In genomic region chr11:45253640-45254039, GRCh38 we compare ENCODE assay signal across 1 cellular context.
TF ChIP-seq lines count a peak whose summit lies in the region.

No MANE protein-coding gene starts in this region.

TF ChIP-seq in K562, 482 proteins besides CTCF, POLR2A, EP300 and RAD21 (continued from another document and continues in another):
- no peak for TF ChIP-seq SIX5 (IDR thresholded peaks at IDR 0.05; ENCODE audit: borderline replicate concordance in 1 of 2, insufficient read depth in 1 of 2, low read depth in 1 of 2, low read length in 2 of 2)
- TF ChIP-seq ATF1 (CRISPR knock-in tag; IDR thresholded peaks at IDR 0.05): no peak
- peak; percentile 52; the same call in 1 of the 2 replicates for TF ChIP-seq ATF1 (tag; IDR thresholded peaks at IDR 0.05)
- no peak for TF ChIP-seq HMGN3 (IDR thresholded peaks at IDR 0.05; ENCODE audit: borderline replicate concordance, extremely low read depth, insufficient read length, low read depth, low read length)
- TF ChIP-seq RBM14 (IDR thresholded peaks at IDR 0.05; ENCODE audit: borderline replicate concordance, insufficient read depth, low read depth, low read length): no peak
- TF ChIP-seq MAFG (tag; conservative IDR thresholded peaks at IDR 0.05): no peak
- no peak for TF ChIP-seq AFF1 (IDR thresholded peaks at IDR 0.05; ENCODE audit: low read depth in 1 of 2, partially characterized antibody in 2 of 2)
- no peak for TF ChIP-seq ZFP36 (IDR thresholded peaks at IDR 0.05; ENCODE audit: low read depth, low read length, partially characterized antibody)
- TF ChIP-seq CREB5 (CRISPR knock-in tag; IDR thresholded peaks at IDR 0.05): no peak
- TF ChIP-seq ZNF583 (CRISPR knock-in tag; IDR thresholded peaks at IDR 0.05): no peak
- no peak for TF ChIP-seq SMARCE1 (IDR thresholded peaks at IDR 0.05)
- TF ChIP-seq ZNF316 (IDR thresholded peaks at IDR 0.05): no peak
- no peak for TF ChIP-seq FOXM1 (IDR thresholded peaks at IDR 0.05; ENCODE audit: low read depth)
- no peak for TF ChIP-seq FOXM1 (CRISPR knock-in tag; IDR thresholded peaks at IDR 0.05; ENCODE audit: low read depth)
- no peak for TF ChIP-seq ZBED1 (IDR thresholded peaks at IDR 0.05)
- no peak for TF ChIP-seq BDP1 (IDR thresholded peaks at IDR 0.05; ENCODE audit: insufficient read depth, insufficient read length)
- TF ChIP-seq TCF15 (CRISPR knock-in tag; IDR thresholded peaks at IDR 0.05): no peak
- TF ChIP-seq PHB (CRISPR knock-in tag; IDR thresholded peaks at IDR 0.05): no peak
- no peak for TF ChIP-seq NR2C2 (CRISPR knock-in tag; IDR thresholded peaks at IDR 0.05)
- peak; percentile 52 for TF ChIP-seq NR2C2 (tag; IDR thresholded peaks at IDR 0.05)
- no peak for TF ChIP-seq SP1 (CRISPR knock-in tag; IDR thresholded peaks at IDR 0.05)
- TF ChIP-seq NFIC (IDR thresholded peaks at IDR 0.05): no peak
- TF ChIP-seq PRPF4 (IDR thresholded peaks at IDR 0.05; ENCODE audit: insufficient read depth, low read depth, low read length, poor library complexity, severe bottlenecking): no peak
- TF ChIP-seq ZNF584 (CRISPR knock-in tag; IDR thresholded peaks at IDR 0.05; ENCODE audit: low read depth): no peak
- peak; percentile 49; the same call in 1 of the 2 replicates for TF ChIP-seq RAD51 (IDR thresholded peaks at IDR 0.05; ENCODE audit: borderline replicate concordance, low read depth)
- TF ChIP-seq L3MBTL2 (IDR thresholded peaks at IDR 0.05): no peak
- no peak for TF ChIP-seq NFRKB (IDR thresholded peaks at IDR 0.05; ENCODE audit: low read depth)
- TF ChIP-seq, protein P1, sequence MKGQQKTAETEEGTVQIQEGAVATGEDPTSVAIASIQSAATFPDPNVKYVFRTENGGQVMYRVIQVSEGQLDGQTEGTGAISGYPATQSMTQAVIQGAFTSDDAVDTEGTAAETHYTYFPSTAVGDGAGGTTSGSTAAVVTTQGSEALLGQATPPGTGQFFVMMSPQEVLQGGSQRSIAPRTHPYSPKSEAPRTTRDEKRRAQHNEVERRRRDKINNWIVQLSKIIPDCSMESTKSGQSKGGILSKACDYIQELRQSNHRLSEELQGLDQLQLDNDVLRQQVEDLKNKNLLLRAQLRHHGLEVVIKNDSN (CRISPR knock-in tag; IDR thresholded peaks at IDR 0.05): peak; percentile 84
- TF ChIP-seq, protein P2, sequence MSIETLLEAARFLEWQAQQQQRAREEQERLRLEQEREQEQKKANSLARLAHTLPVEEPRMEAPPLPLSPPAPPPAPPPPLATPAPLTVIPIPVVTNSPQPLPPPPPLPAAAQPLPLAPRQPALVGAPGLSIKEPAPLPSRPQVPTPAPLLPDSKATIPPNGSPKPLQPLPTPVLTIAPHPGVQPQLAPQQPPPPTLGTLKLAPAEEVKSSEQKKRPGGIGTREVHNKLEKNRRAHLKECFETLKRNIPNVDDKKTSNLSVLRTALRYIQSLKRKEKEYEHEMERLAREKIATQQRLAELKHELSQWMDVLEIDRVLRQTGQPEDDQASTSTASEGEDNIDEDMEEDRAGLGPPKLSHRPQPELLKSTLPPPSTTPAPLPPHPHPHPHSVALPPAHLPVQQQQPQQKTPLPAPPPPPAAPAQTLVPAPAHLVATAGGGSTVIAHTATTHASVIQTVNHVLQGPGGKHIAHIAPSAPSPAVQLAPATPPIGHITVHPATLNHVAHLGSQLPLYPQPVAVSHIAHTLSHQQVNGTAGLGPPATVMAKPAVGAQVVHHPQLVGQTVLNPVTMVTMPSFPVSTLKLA (conservative IDR thresholded peaks at IDR 0.05): no peak
- no peak for TF ChIP-seq TFAM (CRISPR knock-in tag; conservative IDR thresholded peaks at IDR 0.05)
- peak; percentile 66 for TF ChIP-seq GABPA (tag; conservative IDR thresholded peaks at IDR 0.05; ENCODE audit: low read depth)
- no peak for TF ChIP-seq MCM2 (IDR thresholded peaks at IDR 0.05; ENCODE audit: low read depth)
- TF ChIP-seq PHF8 (IDR thresholded peaks at IDR 0.05; ENCODE audit: borderline replicate concordance, low read length): no peak
- TF ChIP-seq USF2 (CRISPR knock-in tag; IDR thresholded peaks at IDR 0.05): peak; percentile 92
- peak; percentile 27; the same call in 1 of the 2 replicates for TF ChIP-seq ZBTB40 (IDR thresholded peaks at IDR 0.05)
- TF ChIP-seq ZBTB40 (CRISPR knock-in tag; IDR thresholded peaks at IDR 0.05): no peak
- TF ChIP-seq ID3 (CRISPR knock-in tag; IDR thresholded peaks at IDR 0.05): no peak
- no peak for TF ChIP-seq ID3 (tag; IDR thresholded peaks at IDR 0.05)
- TF ChIP-seq HDAC8 (tag; IDR thresholded peaks at IDR 0.05): no peak
- no peak for TF ChIP-seq ZBTB11 (CRISPR knock-in tag; IDR thresholded peaks at IDR 0.05)
- no peak for TF ChIP-seq CBFA2T3 (IDR thresholded peaks at IDR 0.05)
- TF ChIP-seq GATAD2A (IDR thresholded peaks at IDR 0.05): no peak
- no peak for TF ChIP-seq CBX5 (IDR thresholded peaks at IDR 0.05; ENCODE audit: borderline replicate concordance, low read depth)
- no peak for TF ChIP-seq XRCC3 (IDR thresholded peaks at IDR 0.05)
